ENCODE assay signal across 8 cellular contexts in the genomic region with DNA sequence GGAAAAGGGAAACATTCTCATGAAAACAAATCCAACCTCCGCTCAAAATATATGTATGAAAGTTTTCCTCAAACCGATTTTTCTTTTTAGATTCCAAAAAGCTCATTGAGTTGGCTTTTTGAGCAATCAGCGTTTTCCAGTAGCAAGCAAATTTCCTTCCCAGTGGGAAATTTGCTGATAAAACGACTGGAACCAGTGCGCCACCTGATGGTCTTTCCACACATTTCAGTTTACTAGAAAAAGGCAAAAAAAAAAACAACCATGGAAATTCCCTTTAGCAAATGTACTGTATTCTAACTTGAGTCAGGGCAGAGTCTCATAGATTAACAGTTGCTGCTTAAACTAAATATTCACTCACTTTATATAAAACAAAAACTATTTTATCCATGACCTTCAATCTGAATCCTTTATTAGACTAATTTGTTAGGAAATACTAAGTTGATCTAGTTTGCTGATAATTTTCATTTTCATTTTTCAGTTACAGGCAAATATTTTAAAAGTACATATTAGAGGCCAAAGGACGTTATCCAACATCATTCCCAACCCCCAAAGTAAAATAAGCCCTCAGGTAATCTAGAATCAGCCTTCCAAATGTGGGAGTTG.
DNase-seq lines count a peak whose midpoint lies in the region; ATAC-seq and TF ChIP-seq lines count a peak whose summit lies in the region.

No MANE protein-coding gene starts in this region.

- no peak overlapping the region for H3K9ac ChIP-seq in NT2/D1 (ENCODE audit: insufficient read length, low read depth)

- H3K27me3 Mint-ChIP-seq in effector memory CD8-positive, alpha-beta T cell = no peaks in the 10 kb centered on the region

- H3K36me3 Mint-ChIP-seq in effector memory CD8-positive, alpha-beta T cell (ENCODE audit: insufficient read depth) = no peaks in the 10 kb centered on the region

- no peaks in the 10 kb centered on the region for H3K9me3 ChIP-seq in NT2/D1 (ENCODE audit: insufficient read depth, low read length)

- no peaks in the 10 kb centered on the region for H3K4me1 Mint-ChIP-seq in effector memory CD8-positive, alpha-beta T cell (ENCODE audit: low read depth in 2 of 2)

- TF ChIP-seq CTCF in GM10266 (IDR thresholded peaks at IDR 0.05; ENCODE audit: control insufficient read depth, insufficient read depth, low read depth, missing control alignments) = peak; percentile 43
- peak; percentile 72 for TF ChIP-seq CTCF in fibroblast of pulmonary artery (IDR thresholded peaks at IDR 0.05; ENCODE audit: low read length, missing control alignments)
- TF ChIP-seq CTCF in retinal pigment epithelial cell (conservative IDR thresholded peaks at IDR 0.05; ENCODE audit: low read depth, low read length) = peak; percentile 64

- H3K9me3 Mint-ChIP-seq in effector memory CD8-positive, alpha-beta T cell = peaks cover 2 to 9% of the 10 kb centered on the region in 2 donors

- no peaks in the 10 kb centered on the region for H3K36me3 ChIP-seq in NT2/D1 (ENCODE audit: insufficient read depth, insufficient read length, low read length)

- no peak for ATAC-seq in GM21447 (IDR thresholded peaks at IDR 0.05; ENCODE audit: unreplicated experiment)
- ATAC-seq in effector memory CD8-positive, alpha-beta T cell (replicated peaks) = no peak
- no peak for ATAC-seq in HG02759 (IDR thresholded peaks at IDR 0.05; ENCODE audit: unreplicated experiment)

- H3K27me3 ChIP-seq in NT2/D1 (ENCODE audit: insufficient read depth, insufficient read length) = no peaks in the 10 kb centered on the region

- H3K4me1 ChIP-seq in NT2/D1 (ENCODE audit: insufficient read depth, insufficient read length) = no peaks in the 10 kb centered on the region

- DNase-seq in A172 (ENCODE audit: low spot score) = peak; percentile 55
- DNase-seq in GM10266 (ENCODE audit: extremely low spot score) = peak; percentile 14
- DNase-seq in NT2/D1 (ENCODE audit: low read depth, low spot score) = peak; percentile 16
- peak; percentile 61 for DNase-seq in fibroblast of pulmonary artery (ENCODE audit: low read depth)
- DNase-seq in retinal pigment epithelial cell (ENCODE audit: low read depth) = no peak
- DNase-seq in effector memory CD8-positive, alpha-beta T cell = no peak

- H3K4me3 Mint-ChIP-seq in effector memory CD8-positive, alpha-beta T cell = no peak overlapping the region

- no peak overlapping the region for H3K27ac Mint-ChIP-seq in effector memory CD8-positive, alpha-beta T cell

- H3K4me3 ChIP-seq in NT2/D1 (ENCODE audit: insufficient read length, low read depth) (no peak overlapping the region), fibroblast of pulmonary artery (replicated peaks; ENCODE audit: low read depth, low read length) (no peak overlapping the region), retinal pigment epithelial cell (ENCODE audit: low read length) (no peak overlapping the region)

Comparison
In these comparisons a context has a peak if more than half of its experiments do, and no peak if none do; other contexts are left out.
1. DNase-seq: peak in A172 (single experiment), GM10266 (single experiment), NT2/D1 (single experiment) and fibroblast of pulmonary artery (single experiment); none in retinal pigment epithelial cell (single experiment) and effector memory CD8-positive, alpha-beta T cell (0 of 3).
2. Peak in every context shown above with its lines, with median percentiles within 50 percentile points of each other: CTCF ChIP-seq.